31 cellular contexts compared by ENCODE assay signal in the genomic region with DNA sequence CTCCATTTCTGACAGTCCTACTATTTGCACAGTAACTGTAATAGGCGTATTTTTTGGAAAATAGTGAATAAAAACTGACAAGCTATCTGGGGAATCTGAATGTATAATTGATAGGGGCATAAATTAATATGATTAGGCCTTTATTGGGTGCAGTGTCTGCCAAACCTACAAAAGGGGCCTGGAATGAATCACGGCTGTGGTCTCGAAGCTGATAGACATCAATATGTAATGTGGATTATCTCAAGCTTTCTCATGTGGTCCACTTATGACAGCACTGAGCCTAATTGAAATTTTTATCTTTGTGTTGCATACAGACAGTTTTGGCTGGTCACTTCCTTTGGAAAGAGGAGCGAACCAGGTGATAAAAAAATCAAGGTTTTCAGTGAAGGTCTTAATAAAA.
A peak's percentile ranks its signal among the peaks of the same experiment; 100 is the strongest.
DNase-seq lines count a peak whose midpoint lies in the region; ATAC-seq and TF ChIP-seq lines count a peak whose summit lies in the region.
"Had no signal": no experiment of that assay in that cellular context is flagged by ENCODE, and none has a peak within 500 bp of the region (broad histone marks: within the 10 kb centered on the region; RNA-seq: fewer than 3 reads in every experiment).

No MANE protein-coding gene starts in this region.

- CTCF ChIA-PET in SK-N-SH (lab: Yijun Ruan, JAX): interaction anchor here (0.9 to 1.4 kb wide), 4 partner anchors 13 to 431 kb away, joined by 3 to 4 read pairs (median 4); no protein-coding TSS in a partner anchor

- peak; percentile 31; the same call in 1 of the 2 replicates for TF ChIP-seq RAD21 in SK-N-SH (IDR thresholded peaks at IDR 0.05; ENCODE audit: low read length)

- H3K9me2 ChIP-seq in SK-N-SH: no peaks in the 10 kb centered on the region

- H3K27me3 ChIP-seq in BE2C (no peaks in the 10 kb centered on the region; the same call in 1 of the 2 replicates), SK-N-SH (ENCODE audit: insufficient read depth) (no peaks in the 10 kb centered on the region)
- H3K27me3 ChIP-seq: BLaER1; BLaER1 treated with 17β-estradiol and CSF1 and Interleukin-3, amounts not matched to agents 10 nM and 100 nM had no signal

- TF ChIP-seq CTCF in BE2C (IDR thresholded peaks at IDR 0.05; ENCODE audit: low read depth, low read length) (no peak), SK-N-SH (IDR thresholded peaks at IDR 0.05) (no peak)

- H3K9me3 ChIP-seq in BE2C (no peaks in the 10 kb centered on the region), SK-N-SH (no peaks in the 10 kb centered on the region)
- H3K9me3 ChIP-seq: A549; BLaER1; BLaER1 treated with 17β-estradiol and CSF1 and Interleukin-3, amounts not matched to agents 10 nM and 100 nM; Caco-2 had no signal

- no peak overlapping the region for H3K4me3 ChIP-seq in BE2C (ENCODE audit: low read depth, low read length)
- no peak overlapping the region for H3K4me3 ChIP-seq in SK-N-SH (ENCODE audit: low read depth in 2 of 2, low read length in 1 of 2)
- H3K4me3 ChIP-seq: A549; BLaER1; BLaER1 treated with 17β-estradiol and CSF1 and Interleukin-3, amounts not matched to agents 10 nM and 100 nM had no signal

- H3K4me1 ChIP-seq in BE2C (no peaks in the 10 kb centered on the region; the same call in 1 of the 2 replicates), SK-N-SH (ENCODE audit: control insufficient read depth in 1 of 2, insufficient read depth in 2 of 2, low read depth in 1 of 2, low read length in 1 of 2) (peaks cover 0 to 22% of the 10 kb centered on the region in 2 experiments; a peak in 2 of 4 replicates)
- H3K4me1 ChIP-seq: A549; BLaER1; BLaER1 treated with 17β-estradiol and CSF1 and Interleukin-3, amounts not matched to agents 10 nM and 100 nM had no signal

- ATAC-seq in SK-N-SH treated with all-trans-retinoic acid at 6 μM for 48 hours: peak; percentile 70
- no peak for ATAC-seq in left cardiac atrium
- ATAC-seq: A549; CD8-positive, alpha-beta T cell had no signal

- H4K20me1 ChIP-seq in SK-N-SH (ENCODE audit: insufficient read depth): no peaks in the 10 kb centered on the region
- H4K20me1 ChIP-seq: BLaER1; BLaER1 treated with 17β-estradiol and CSF1 and Interleukin-3, amounts not matched to agents 10 nM and 100 nM had no signal

- TF ChIP-seq EP300 in SK-N-SH (IDR thresholded peaks at IDR 0.05; ENCODE audit: borderline replicate concordance in 1 of 2, low read depth in 1 of 2, low read length in 1 of 2): peak in 1 of 2 experiments; percentile 99; a peak in 2 of 4 replicates

- H2AFZ ChIP-seq in SK-N-SH (ENCODE audit: low read depth): no peak overlapping the region

- H3K36me3 ChIP-seq in BE2C: no peaks in the 10 kb centered on the region
- H3K36me3 ChIP-seq in SK-N-SH (replicated peaks in 1 of 2; ENCODE audit: control insufficient read depth in 1 of 2, insufficient read depth in 2 of 2, low read length in 1 of 2): no peaks in the 10 kb centered on the region
- H3K36me3 ChIP-seq: BLaER1; BLaER1 treated with 17β-estradiol and CSF1 and Interleukin-3, amounts not matched to agents 10 nM and 100 nM had no signal

- intact Hi-C loops in left cardiac atrium (cut with DNase I): no loop called here

- DNase-seq in BE2C (peak; percentile 22), SK-N-DZ (ENCODE audit: low spot score) (peak; percentile 88), SK-N-SH (peak; percentile 59), C1 segment of cervical spinal cord (lab: John Stamatoyannopoulos, UW) (no peak), left cardiac atrium (no peak), mucosa of gallbladder (ENCODE audit: low spot score) (no peak)
- no peak for DNase-seq in activated T-cell treated with anti-CD3 and anti-CD28 coated beads, Interleukin-2, amount 50 U/mL, for 1 hour
- DNase-seq: 8988T; ACHN; AML-193; Caco-2; Calu3; CD4-positive, alpha-beta memory T cell; CD4-positive, alpha-beta T cell; CD4-positive, CD25-positive, alpha-beta regulatory T cell; CD8-positive, alpha-beta memory T cell; CD8-positive, alpha-beta T cell; COR-L47; DMS 273 treated with DMSO at 0.1 percent for 48 hours; DMS153; DMS53; DMS79; DMS79 treated with DMSO at 0.1 percent for 48 hours; DND-41; EL had no signal

- H3K79me2 ChIP-seq in SK-N-SH (ENCODE audit: insufficient read depth): no peaks in the 10 kb centered on the region

- POLR2A ChIA-PET in SK-N-SH (lab: Yijun Ruan, JAX): no interaction called here

- no peak overlapping the region for H3K9ac ChIP-seq in SK-N-SH
- H3K9ac ChIP-seq: BLaER1; BLaER1 treated with 17β-estradiol and CSF1 and Interleukin-3, amounts not matched to agents 10 nM and 100 nM had no signal

- WGBS in SK-N-SH (ENCODE audit: low lambda C conversion rate): 0% methylated on average over 4 of the region's 4 CpGs

- H3F3A ChIP-seq in SK-N-SH (replicated peaks; ENCODE audit: insufficient read depth): no peaks in the 10 kb centered on the region

- H3K4me2 ChIP-seq in SK-N-SH: no peak overlapping the region
- H3K4me2 ChIP-seq: A549; BLaER1; BLaER1 treated with 17β-estradiol and CSF1 and Interleukin-3, amounts not matched to agents 10 nM and 100 nM had no signal

- peak overlapping the region in 1 of 2 experiments; percentile 87; a peak in 1 of 4 replicates for H3K27ac ChIP-seq in SK-N-SH (ENCODE audit: low read depth in 2 of 2, low read length in 1 of 2)
- H3K27ac ChIP-seq: 22Rv1; A549; BLaER1; BLaER1 treated with 17β-estradiol and CSF1 and Interleukin-3, amounts not matched to agents 10 nM and 100 nM; C4-2B had no signal

TF ChIP-seq in SK-N-SH, 30 proteins besides CTCF, POLR2A, EP300 and RAD21 (continues in another document):
- TF ChIP-seq TCF12 (IDR thresholded peaks at IDR 0.05) (peak; percentile 85), JUND (IDR thresholded peaks at IDR 0.05) (peak; percentile 27; the same call in 1 of the 2 replicates), USF1 (IDR thresholded peaks at IDR 0.05; ENCODE audit: borderline replicate concordance, low read depth) (no peak), POLR2AphosphoS5 (IDR thresholded peaks at IDR 0.05; ENCODE audit: low read depth, low read length) (peak; percentile 75), GATA2 (CRISPR knock-in tag; IDR thresholded peaks at IDR 0.05) (peak; percentile 96), TEAD4 (IDR thresholded peaks at IDR 0.05; ENCODE audit: borderline replicate concordance, insufficient read depth) (peak; percentile 48; the same call in 1 of the 2 replicates), SIN3A (IDR thresholded peaks at IDR 0.05; ENCODE audit: borderline replicate concordance, low read depth, low read length) (no peak), MXI1 (IDR thresholded peaks at IDR 0.05; ENCODE audit: low read depth, low read length) (peak; percentile 20; the same call in 1 of the 2 replicates), SMC3 (IDR thresholded peaks at IDR 0.05; ENCODE audit: low read depth, low read length) (no peak)
- TF ChIP-seq, protein P1, sequence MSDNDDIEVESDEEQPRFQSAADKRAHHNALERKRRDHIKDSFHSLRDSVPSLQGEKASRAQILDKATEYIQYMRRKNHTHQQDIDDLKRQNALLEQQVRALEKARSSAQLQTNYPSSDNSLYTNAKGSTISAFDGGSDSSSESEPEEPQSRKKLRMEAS (IDR thresholded peaks at IDR 0.05; ENCODE audit: low read depth): no peak

TF ChIP-seq in SK-N-SH treated with all-trans-retinoic acid at 6 μM for 48 hours, 23 proteins besides CTCF, POLR2A, EP300 and RAD21 (continues in another document):
- TF ChIP-seq POU6F1 (CRISPR knock-in tag; IDR thresholded peaks at IDR 0.05; ENCODE audit: borderline replicate concordance, low read depth) (no peak), ZFP3 (CRISPR knock-in tag; IDR thresholded peaks at IDR 0.05) (0 out of 2 replicates have a peak, but pooled peaks have one; percentile 41), TOX (CRISPR knock-in tag; IDR thresholded peaks at IDR 0.05; ENCODE audit: borderline replicate concordance) (peak; percentile 92), GLIS3 (CRISPR knock-in tag; IDR thresholded peaks at IDR 0.05) (peak; percentile 89; the same call in 1 of the 2 replicates), SNAI2 (CRISPR knock-in tag; IDR thresholded peaks at IDR 0.05) (no peak), ISL1 (CRISPR knock-in tag; IDR thresholded peaks at IDR 0.05) (peak; percentile 94), TCF4 (CRISPR knock-in tag; IDR thresholded peaks at IDR 0.05; ENCODE audit: borderline replicate concordance) (peak; percentile 98), RARB (CRISPR knock-in tag; IDR thresholded peaks at IDR 0.05) (peak; percentile 10; the same call in 1 of the 2 replicates), ZFP30 (CRISPR knock-in tag; IDR thresholded peaks at IDR 0.05) (no peak), PATZ1 (CRISPR knock-in tag; IDR thresholded peaks at IDR 0.05; ENCODE audit: borderline replicate concordance) (peak; percentile 84; the same call in 1 of the 2 replicates), ZNF70 (CRISPR knock-in tag; IDR thresholded peaks at IDR 0.05) (no peak)

Comparison
In these comparisons a context has a peak if more than half of its experiments do, and no peak if none do; other contexts are left out.
1. DNase-seq: peak in BE2C (single experiment), SK-N-DZ (single experiment) and SK-N-SH (single experiment); none in C1 segment of cervical spinal cord (0 of 14), left cardiac atrium (single experiment), mucosa of gallbladder (single experiment) and activated T-cell treated with anti-CD3 and anti-CD28 coated beads, Interleukin-2, amount 50 U/mL, for 1 hour (single experiment).